ENCODE assay signal across 1 cellular context in the genomic region with DNA sequence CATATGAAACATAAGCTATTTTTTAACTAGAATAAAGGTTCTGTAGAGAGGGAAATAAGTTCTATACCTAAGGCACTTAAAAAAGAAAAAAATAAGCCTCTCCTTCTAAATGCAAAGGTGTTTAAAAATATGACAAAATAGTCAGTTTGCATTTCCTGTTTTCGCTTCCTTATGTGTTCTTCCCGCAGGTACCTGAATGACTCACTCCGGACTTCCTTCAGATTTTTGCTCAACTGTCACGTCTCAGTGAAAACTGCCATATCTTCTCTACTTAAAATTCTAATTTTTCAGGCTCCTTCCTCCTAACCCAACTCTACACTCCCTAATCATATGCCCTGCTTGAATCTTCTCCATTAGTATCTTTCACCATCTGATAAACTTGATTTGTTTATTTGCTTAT.
TF ChIP-seq lines count a peak whose summit lies in the region.

No MANE protein-coding gene starts in this region.

TF ChIP-seq in GM12878, 131 proteins besides CTCF, POLR2A, EP300 and RAD21 (continued from another document):
- TF ChIP-seq, protein P1, sequence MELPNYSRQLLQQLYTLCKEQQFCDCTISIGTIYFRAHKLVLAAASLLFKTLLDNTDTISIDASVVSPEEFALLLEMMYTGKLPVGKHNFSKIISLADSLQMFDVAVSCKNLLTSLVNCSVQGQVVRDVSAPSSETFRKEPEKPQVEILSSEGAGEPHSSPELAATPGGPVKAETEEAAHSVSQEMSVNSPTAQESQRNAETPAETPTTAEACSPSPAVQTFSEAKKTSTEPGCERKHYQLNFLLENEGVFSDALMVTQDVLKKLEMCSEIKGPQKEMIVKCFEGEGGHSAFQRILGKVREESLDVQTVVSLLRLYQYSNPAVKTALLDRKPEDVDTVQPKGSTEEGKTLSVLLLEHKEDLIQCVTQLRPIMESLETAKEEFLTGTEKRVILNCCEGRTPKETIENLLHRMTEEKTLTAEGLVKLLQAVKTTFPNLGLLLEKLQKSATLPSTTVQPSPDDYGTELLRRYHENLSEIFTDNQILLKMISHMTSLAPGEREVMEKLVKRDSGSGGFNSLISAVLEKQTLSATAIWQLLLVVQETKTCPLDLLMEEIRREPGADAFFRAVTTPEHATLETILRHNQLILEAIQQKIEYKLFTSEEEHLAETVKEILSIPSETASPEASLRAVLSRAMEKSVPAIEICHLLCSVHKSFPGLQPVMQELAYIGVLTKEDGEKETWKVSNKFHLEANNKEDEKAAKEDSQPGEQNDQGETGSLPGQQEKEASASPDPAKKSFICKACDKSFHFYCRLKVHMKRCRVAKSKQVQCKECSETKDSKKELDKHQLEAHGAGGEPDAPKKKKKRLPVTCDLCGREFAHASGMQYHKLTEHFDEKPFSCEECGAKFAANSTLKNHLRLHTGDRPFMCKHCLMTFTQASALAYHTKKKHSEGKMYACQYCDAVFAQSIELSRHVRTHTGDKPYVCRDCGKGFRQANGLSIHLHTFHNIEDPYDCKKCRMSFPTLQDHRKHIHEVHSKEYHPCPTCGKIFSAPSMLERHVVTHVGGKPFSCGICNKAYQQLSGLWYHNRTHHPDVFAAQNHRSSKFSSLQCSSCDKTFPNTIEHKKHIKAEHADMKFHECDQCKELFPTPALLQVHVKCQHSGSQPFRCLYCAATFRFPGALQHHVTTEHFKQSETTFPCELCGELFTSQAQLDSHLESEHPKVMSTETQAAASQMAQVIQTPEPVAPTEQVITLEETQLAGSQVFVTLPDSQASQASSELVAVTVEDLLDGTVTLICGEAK (IDR thresholded peaks at IDR 0.05; ENCODE audit: borderline replicate concordance): no peak
- TF ChIP-seq, protein P2, sequence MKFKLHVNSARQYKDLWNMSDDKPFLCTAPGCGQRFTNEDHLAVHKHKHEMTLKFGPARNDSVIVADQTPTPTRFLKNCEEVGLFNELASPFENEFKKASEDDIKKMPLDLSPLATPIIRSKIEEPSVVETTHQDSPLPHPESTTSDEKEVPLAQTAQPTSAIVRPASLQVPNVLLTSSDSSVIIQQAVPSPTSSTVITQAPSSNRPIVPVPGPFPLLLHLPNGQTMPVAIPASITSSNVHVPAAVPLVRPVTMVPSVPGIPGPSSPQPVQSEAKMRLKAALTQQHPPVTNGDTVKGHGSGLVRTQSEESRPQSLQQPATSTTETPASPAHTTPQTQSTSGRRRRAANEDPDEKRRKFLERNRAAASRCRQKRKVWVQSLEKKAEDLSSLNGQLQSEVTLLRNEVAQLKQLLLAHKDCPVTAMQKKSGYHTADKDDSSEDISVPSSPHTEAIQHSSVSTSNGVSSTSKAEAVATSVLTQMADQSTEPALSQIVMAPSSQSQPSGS (IDR thresholded peaks at IDR 0.05; ENCODE audit: low read length): peak; percentile 70
- TF ChIP-seq BHLHE40 (IDR thresholded peaks at IDR 0.05; ENCODE audit: borderline replicate concordance in 1 of 2, low read depth in 2 of 2, low read length in 1 of 2) (no peak), BCL11A (IDR thresholded peaks at IDR 0.05; ENCODE audit: low read depth, low read length) (peak; percentile 64; the same call in 1 of the 2 replicates), MEF2A (IDR thresholded peaks at IDR 0.05; ENCODE audit: insufficient read depth, low read depth, low read length) (peak; percentile 77; the same call in 1 of the 2 replicates), SUZ12 (IDR thresholded peaks at IDR 0.05; ENCODE audit: unreplicated experiment) (no peak), MTA2 (IDR thresholded peaks at IDR 0.05; ENCODE audit: low read depth) (peak; percentile 34; the same call in 1 of the 2 replicates), IKZF2 (IDR thresholded peaks at IDR 0.05) (peak; percentile 66 to 68), CHD1 (IDR thresholded peaks at IDR 0.05; ENCODE audit: low read depth, low read length) (no peak), EGR1 (IDR thresholded peaks at IDR 0.05; ENCODE audit: borderline replicate concordance in 1 of 2, low read depth in 2 of 2, low read length in 2 of 2) (peak in 1 of 2 experiments; percentile 67; a peak in 1 of 3 replicates), RB1 (IDR thresholded peaks at IDR 0.05; ENCODE audit: borderline replicate concordance) (no peak), ZNF384 (IDR thresholded peaks at IDR 0.05; ENCODE audit: borderline replicate concordance, low read depth, low read length) (peak; percentile 43; the same call in 1 of the 2 replicates), CBX5 (IDR thresholded peaks at IDR 0.05; ENCODE audit: low read depth) (peak; percentile 81; the same call in 1 of the 2 replicates), SPI1 (IDR thresholded peaks at IDR 0.05; ENCODE audit: borderline replicate concordance, insufficient read depth, low read depth, low read length) (peak; percentile 87), IKZF1 (conservative IDR thresholded peaks at IDR 0.05) (peak; percentile 85), FOXM1 (IDR thresholded peaks at IDR 0.05; ENCODE audit: low read depth, low read length) (peak; percentile 71; the same call in 1 of the 2 replicates), JUNB (IDR thresholded peaks at IDR 0.05) (peak; percentile 91), PAX8 (IDR thresholded peaks at IDR 0.05) (no peak), CHD4 (IDR thresholded peaks at IDR 0.05) (no peak), ETV6 (conservative IDR thresholded peaks at IDR 0.05 in 1 of 2, IDR thresholded peaks at IDR 0.05 in 1 of 2; ENCODE audit: borderline replicate concordance in 1 of 2, low read depth in 1 of 2) (peak in 1 of 2 experiments; percentile 100; a peak in 2 of 4 replicates), TAF1 (IDR thresholded peaks at IDR 0.05; ENCODE audit: borderline replicate concordance, low read depth, low read length) (no peak), MEF2B (IDR thresholded peaks at IDR 0.05; ENCODE audit: partially characterized antibody, poor library complexity, severe bottlenecking) (no peak), DPF2 (IDR thresholded peaks at IDR 0.05) (peak; percentile 76), IRF4 (IDR thresholded peaks at IDR 0.05; ENCODE audit: low read depth, low read length) (peak; percentile 75; the same call in 1 of the 2 replicates), EZH2 (IDR thresholded peaks at IDR 0.05; ENCODE audit: borderline replicate concordance, control insufficient read depth, low read depth, low read length) (no peak), EED (IDR thresholded peaks at IDR 0.05; ENCODE audit: low read depth) (peak; percentile 71), PML (IDR thresholded peaks at IDR 0.05; ENCODE audit: low read length) (0 out of 2 replicates have a peak, but pooled peaks have one; percentile 35), CREM (IDR thresholded peaks at IDR 0.05; ENCODE audit: low read depth) (peak; percentile 73), CREB1 (IDR thresholded peaks at IDR 0.05; ENCODE audit: low read depth) (0 out of 2 replicates have a peak, but pooled peaks have one; percentile 36)
- TF ChIP-seq, protein P3, sequence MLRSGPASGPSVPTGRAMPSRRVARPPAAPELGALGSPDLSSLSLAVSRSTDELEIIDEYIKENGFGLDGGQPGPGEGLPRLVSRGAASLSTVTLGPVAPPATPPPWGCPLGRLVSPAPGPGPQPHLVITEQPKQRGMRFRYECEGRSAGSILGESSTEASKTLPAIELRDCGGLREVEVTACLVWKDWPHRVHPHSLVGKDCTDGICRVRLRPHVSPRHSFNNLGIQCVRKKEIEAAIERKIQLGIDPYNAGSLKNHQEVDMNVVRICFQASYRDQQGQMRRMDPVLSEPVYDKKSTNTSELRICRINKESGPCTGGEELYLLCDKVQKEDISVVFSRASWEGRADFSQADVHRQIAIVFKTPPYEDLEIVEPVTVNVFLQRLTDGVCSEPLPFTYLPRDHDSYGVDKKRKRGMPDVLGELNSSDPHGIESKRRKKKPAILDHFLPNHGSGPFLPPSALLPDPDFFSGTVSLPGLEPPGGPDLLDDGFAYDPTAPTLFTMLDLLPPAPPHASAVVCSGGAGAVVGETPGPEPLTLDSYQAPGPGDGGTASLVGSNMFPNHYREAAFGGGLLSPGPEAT (IDR thresholded peaks at IDR 0.05; ENCODE audit: low read depth): 0 out of 2 replicates have a peak, but pooled peaks have one; percentile 29
- TF ChIP-seq, protein P4, sequence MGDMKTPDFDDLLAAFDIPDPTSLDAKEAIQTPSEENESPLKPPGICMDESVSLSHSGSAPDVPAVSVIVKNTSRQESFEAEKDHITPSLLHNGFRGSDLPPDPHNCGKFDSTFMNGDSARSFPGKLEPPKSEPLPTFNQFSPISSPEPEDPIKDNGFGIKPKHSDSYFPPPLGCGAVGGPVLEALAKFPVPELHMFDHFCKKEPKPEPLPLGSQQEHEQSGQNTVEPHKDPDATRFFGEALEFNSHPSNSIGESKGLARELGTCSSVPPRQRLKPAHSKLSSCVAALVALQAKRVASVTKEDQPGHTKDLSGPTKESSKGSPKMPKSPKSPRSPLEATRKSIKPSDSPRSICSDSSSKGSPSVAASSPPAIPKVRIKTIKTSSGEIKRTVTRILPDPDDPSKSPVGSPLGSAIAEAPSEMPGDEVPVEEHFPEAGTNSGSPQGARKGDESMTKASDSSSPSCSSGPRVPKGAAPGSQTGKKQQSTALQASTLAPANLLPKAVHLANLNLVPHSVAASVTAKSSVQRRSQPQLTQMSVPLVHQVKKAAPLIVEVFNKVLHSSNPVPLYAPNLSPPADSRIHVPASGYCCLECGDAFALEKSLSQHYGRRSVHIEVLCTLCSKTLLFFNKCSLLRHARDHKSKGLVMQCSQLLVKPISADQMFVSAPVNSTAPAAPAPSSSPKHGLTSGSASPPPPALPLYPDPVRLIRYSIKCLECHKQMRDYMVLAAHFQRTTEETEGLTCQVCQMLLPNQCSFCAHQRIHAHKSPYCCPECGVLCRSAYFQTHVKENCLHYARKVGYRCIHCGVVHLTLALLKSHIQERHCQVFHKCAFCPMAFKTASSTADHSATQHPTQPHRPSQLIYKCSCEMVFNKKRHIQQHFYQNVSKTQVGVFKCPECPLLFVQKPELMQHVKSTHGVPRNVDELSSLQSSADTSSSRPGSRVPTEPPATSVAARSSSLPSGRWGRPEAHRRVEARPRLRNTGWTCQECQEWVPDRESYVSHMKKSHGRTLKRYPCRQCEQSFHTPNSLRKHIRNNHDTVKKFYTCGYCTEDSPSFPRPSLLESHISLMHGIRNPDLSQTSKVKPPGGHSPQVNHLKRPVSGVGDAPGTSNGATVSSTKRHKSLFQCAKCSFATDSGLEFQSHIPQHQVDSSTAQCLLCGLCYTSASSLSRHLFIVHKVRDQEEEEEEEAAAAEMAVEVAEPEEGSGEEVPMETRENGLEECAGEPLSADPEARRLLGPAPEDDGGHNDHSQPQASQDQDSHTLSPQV (IDR thresholded peaks at IDR 0.05): no peak
- TF ChIP-seq, protein P5, sequence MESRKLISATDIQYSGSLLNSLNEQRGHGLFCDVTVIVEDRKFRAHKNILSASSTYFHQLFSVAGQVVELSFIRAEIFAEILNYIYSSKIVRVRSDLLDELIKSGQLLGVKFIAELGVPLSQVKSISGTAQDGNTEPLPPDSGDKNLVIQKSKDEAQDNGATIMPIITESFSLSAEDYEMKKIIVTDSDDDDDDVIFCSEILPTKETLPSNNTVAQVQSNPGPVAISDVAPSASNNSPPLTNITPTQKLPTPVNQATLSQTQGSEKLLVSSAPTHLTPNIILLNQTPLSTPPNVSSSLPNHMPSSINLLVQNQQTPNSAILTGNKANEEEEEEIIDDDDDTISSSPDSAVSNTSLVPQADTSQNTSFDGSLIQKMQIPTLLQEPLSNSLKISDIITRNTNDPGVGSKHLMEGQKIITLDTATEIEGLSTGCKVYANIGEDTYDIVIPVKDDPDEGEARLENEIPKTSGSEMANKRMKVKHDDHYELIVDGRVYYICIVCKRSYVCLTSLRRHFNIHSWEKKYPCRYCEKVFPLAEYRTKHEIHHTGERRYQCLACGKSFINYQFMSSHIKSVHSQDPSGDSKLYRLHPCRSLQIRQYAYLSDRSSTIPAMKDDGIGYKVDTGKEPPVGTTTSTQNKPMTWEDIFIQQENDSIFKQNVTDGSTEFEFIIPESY (IDR thresholded peaks at IDR 0.05): no peak
- TF ChIP-seq, protein P6, sequence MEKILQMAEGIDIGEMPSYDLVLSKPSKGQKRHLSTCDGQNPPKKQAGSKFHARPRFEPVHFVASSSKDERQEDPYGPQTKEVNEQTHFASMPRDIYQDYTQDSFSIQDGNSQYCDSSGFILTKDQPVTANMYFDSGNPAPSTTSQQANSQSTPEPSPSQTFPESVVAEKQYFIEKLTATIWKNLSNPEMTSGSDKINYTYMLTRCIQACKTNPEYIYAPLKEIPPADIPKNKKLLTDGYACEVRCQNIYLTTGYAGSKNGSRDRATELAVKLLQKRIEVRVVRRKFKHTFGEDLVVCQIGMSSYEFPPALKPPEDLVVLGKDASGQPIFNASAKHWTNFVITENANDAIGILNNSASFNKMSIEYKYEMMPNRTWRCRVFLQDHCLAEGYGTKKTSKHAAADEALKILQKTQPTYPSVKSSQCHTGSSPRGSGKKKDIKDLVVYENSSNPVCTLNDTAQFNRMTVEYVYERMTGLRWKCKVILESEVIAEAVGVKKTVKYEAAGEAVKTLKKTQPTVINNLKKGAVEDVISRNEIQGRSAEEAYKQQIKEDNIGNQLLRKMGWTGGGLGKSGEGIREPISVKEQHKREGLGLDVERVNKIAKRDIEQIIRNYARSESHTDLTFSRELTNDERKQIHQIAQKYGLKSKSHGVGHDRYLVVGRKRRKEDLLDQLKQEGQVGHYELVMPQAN (conservative IDR thresholded peaks at IDR 0.05): no peak
- TF ChIP-seq, protein P7, sequence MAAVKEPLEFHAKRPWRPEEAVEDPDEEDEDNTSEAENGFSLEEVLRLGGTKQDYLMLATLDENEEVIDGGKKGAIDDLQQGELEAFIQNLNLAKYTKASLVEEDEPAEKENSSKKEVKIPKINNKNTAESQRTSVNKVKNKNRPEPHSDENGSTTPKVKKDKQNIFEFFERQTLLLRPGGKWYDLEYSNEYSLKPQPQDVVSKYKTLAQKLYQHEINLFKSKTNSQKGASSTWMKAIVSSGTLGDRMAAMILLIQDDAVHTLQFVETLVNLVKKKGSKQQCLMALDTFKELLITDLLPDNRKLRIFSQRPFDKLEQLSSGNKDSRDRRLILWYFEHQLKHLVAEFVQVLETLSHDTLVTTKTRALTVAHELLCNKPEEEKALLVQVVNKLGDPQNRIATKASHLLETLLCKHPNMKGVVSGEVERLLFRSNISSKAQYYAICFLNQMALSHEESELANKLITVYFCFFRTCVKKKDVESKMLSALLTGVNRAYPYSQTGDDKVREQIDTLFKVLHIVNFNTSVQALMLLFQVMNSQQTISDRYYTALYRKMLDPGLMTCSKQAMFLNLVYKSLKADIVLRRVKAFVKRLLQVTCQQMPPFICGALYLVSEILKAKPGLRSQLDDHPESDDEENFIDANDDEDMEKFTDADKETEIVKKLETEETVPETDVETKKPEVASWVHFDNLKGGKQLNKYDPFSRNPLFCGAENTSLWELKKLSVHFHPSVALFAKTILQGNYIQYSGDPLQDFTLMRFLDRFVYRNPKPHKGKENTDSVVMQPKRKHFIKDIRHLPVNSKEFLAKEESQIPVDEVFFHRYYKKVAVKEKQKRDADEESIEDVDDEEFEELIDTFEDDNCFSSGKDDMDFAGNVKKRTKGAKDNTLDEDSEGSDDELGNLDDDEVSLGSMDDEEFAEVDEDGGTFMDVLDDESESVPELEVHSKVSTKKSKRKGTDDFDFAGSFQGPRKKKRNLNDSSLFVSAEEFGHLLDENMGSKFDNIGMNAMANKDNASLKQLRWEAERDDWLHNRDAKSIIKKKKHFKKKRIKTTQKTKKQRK (IDR thresholded peaks at IDR 0.05; ENCODE audit: low read depth, low read length): no peak
- TF ChIP-seq, protein P8, sequence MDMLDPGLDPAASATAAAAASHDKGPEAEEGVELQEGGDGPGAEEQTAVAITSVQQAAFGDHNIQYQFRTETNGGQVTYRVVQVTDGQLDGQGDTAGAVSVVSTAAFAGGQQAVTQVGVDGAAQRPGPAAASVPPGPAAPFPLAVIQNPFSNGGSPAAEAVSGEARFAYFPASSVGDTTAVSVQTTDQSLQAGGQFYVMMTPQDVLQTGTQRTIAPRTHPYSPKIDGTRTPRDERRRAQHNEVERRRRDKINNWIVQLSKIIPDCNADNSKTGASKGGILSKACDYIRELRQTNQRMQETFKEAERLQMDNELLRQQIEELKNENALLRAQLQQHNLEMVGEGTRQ (IDR thresholded peaks at IDR 0.05; ENCODE audit: borderline replicate concordance, low read depth, low read length): no peak
TF ChIP-seq in GM12878: peak in this region for 30.
